In the genomic region with DNA sequence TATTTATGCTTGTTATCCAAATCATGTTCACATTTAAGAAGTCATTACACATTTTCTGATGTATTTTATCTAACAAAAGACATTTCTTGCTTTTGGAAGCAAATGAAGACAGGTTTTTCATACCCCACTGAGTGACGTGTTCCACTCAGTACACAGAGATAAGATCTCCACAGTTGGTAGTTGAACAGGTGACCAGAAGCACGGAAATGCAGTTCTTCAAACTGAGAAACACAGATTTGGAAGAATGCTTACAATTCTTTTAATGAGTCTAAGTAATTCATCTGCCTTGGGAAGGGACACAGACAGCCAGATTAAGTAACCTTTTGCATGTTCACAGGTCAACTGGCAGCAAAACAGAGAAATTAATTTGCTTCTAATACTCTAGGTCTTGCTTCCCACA, we compare ENCODE assay signal across 30 cellular contexts. TPM values are rescaled to one million over a fixed set of nuclear protein-coding genes. Genes with fewer than 3 reads are reported as not detected.
"Had no signal": no experiment of that assay in that cellular context is flagged by ENCODE, and none has a peak within 500 bp of the region (broad histone marks: within the 10 kb centered on the region; RNA-seq: fewer than 3 reads in every experiment).

No MANE protein-coding gene starts in this region.

- DNase-seq: activated CD4-positive, alpha-beta T cell treated with anti-CD3 and anti-CD28 coated beads for 4 hours; activated CD4-positive, alpha-beta T cell treated with anti-CD3 and anti-CD28 coated beads, Interleukin-2, amount 50 U/mL, for 4 hours; activated naive CD4-positive, alpha-beta T cell; activated T-cell treated with anti-CD3 and anti-CD28 coated beads for 4 hours; activated T-cell treated with anti-CD3 and anti-CD28 coated beads, Interleukin-2, amount 50 U/mL, for 72 hours; anterior cingulate cortex; body of pancreas; dorsolateral prefrontal cortex; effector memory CD4-positive, alpha-beta T cell; foreskin keratinocyte; heart left ventricle; hypothalamus; immature natural killer cell; kidney; midbrain; naive thymus-derived CD8-positive, alpha-beta T cell; nucleus accumbens; psoas muscle; spleen; stimulated activated CD4-positive, alpha-beta T cell treated with anti-CD3 and anti-CD28 coated beads, Interleukin-2, amount 100 ng/mL, for 48 hours; stimulated activated naive CD4-positive, alpha-beta T cell treated with Interleukin-2 at 50 U/mL for 16 hours; testis; transverse colon had no signal

- H3K27ac ChIP-seq: body of pancreas, cardiac muscle cell, coronary artery, dorsolateral prefrontal cortex, foreskin keratinocyte, heart left ventricle, parathyroid adenoma, psoas muscle, spleen, testis, transverse colon had no signal

- H3K36me3 ChIP-seq: cardiac muscle cell, heart left ventricle, spleen, transverse colon had no signal

- H3K9me3 Mint-ChIP-seq: activated naive CD4-positive, alpha-beta T cell treated with anti-CD3 and anti-CD28 coated beads, Interleukin-2, amount 50 U/mL, for 72 hours; activated T-cell treated with anti-CD3 and anti-CD28 coated beads, Interleukin-2, amount 50 U/mL, for 72 hours had no signal

- H3K27ac Mint-ChIP-seq: activated naive CD4-positive, alpha-beta T cell treated with anti-CD3 and anti-CD28 coated beads, Interleukin-2, amount 50 U/mL, for 72 hours; activated T-cell treated with anti-CD3 and anti-CD28 coated beads, Interleukin-2, amount 50 U/mL, for 72 hours; immature natural killer cell; naive thymus-derived CD8-positive, alpha-beta T cell had no signal

- H2AFZ ChIP-seq: parathyroid adenoma had no signal

- H3K9ac ChIP-seq: parathyroid adenoma had no signal

- FAIRE-seq: kidney, urothelium cell line had no signal

- H3K79me2 ChIP-seq: parathyroid adenoma had no signal

- H3K9me3 ChIP-seq: body of pancreas, heart left ventricle, psoas muscle, spleen, testis, transverse colon had no signal

- H3K4me1 Mint-ChIP-seq: immature natural killer cell; naive thymus-derived CD8-positive, alpha-beta T cell had no signal

- H3K4me3 ChIP-seq: body of pancreas, cardiac muscle cell, coronary artery, dorsolateral prefrontal cortex, heart left ventricle, psoas muscle, spleen, testis, transverse colon had no signal

- H3K4me3 Mint-ChIP-seq: activated T-cell treated with anti-CD3 and anti-CD28 coated beads, Interleukin-2, amount 50 U/mL, for 72 hours; immature natural killer cell; naive thymus-derived CD8-positive, alpha-beta T cell; neural crest cell had no signal

- ATAC-seq: activated naive CD4-positive, alpha-beta T cell treated with anti-CD3 and anti-CD28 coated beads, Interleukin-2, amount 50 U/mL, for 72 hours; activated T-cell treated with anti-CD3 and anti-CD28 coated beads, Interleukin-2, amount 50 U/mL, for 72 hours; body of pancreas; naive thymus-derived CD8-positive, alpha-beta T cell; psoas muscle had no signal

- H3K27me3 ChIP-seq: body of pancreas, heart left ventricle, testis, transverse colon had no signal

- H3K4me1 ChIP-seq: body of pancreas, foreskin keratinocyte, parathyroid adenoma, psoas muscle, spleen, testis, transverse colon had no signal

- H3K36me3 Mint-ChIP-seq: immature natural killer cell; naive thymus-derived CD8-positive, alpha-beta T cell had no signal

RNA-seq across cellular contexts. Expression of gene PTX3, which starts 23.1 kb away (rescaled TPM):
- total RNA-seq: T-helper 2 cell treated with Interferon-gamma antibody and Interleukin-4, amounts not matched to agents 100 ng/mL and 5 ng/mL, for 36 hours had no signal

RNA-seq across cellular contexts. Expression of gene VEPH1, which starts 43.5 kb away (rescaled TPM):
- total RNA-seq: activated naive CD4-positive, alpha-beta T cell treated with anti-CD3 and anti-CD28 coated beads, Interleukin-2, amount 50 U/mL, for 72 hours; activated T-cell treated with anti-CD3 and anti-CD28 coated beads, Interleukin-2, amount 50 U/mL, for 72 hours; naive thymus-derived CD8-positive, alpha-beta T cell; T-helper 2 cell treated with Interferon-gamma antibody and Interleukin-4, amounts not matched to agents 100 ng/mL and 5 ng/mL, for 36 hours had no signal
- polyA plus RNA-seq: naive thymus-derived CD8-positive, alpha-beta T cell had no signal
